ENCODE assay signal across 20 cellular contexts in genomic region chr7:85111761-85112160, GRCh38.
DNase-seq lines count a peak whose midpoint lies in the region; ATAC-seq, FAIRE-seq and TF ChIP-seq lines count a peak whose summit lies in the region.
"Had no signal": no experiment of that assay in that cellular context is flagged by ENCODE, and none has a peak within 500 bp of the region (broad histone marks: within the 10 kb centered on the region; RNA-seq: fewer than 3 reads in every experiment).

No MANE protein-coding gene starts in this region.

- peak; percentile 51 for DNase-seq in EH (ENCODE audit: low read depth)
- peak; percentile 90 for DNase-seq in amniotic epithelial cell (ENCODE audit: low read depth)
- DNase-seq in fibroblast of peridontal ligament (ENCODE audit: extremely low read depth) = peak; percentile 36
- no peak for DNase-seq in nephron progenitor cell
- no peak for DNase-seq in left colon
- DNase-seq in superior temporal gyrus (ENCODE audit: extremely low spot score) = no peak
- no peak for DNase-seq in frontal cortex (ENCODE audit: low spot score in 2 of 2)
- no peak for DNase-seq in amniotic stem cell (lab: John Stamatoyannopoulos, UW)
- DNase-seq: DMS53, MG63, NCI-H1048, NCI-H1417 treated with DMSO at 0.1 percent for 48 hours, NCI-H187, NCI-H510A, SHP77 treated with DMSO at 0.1 percent for 48 hours had no signal

- no peak for FAIRE-seq in frontal cortex (lab: Jason Lieb, UNC)
- FAIRE-seq: D721Med, GM12891 had no signal

- H3K27me3 Mint-ChIP-seq in nephron progenitor cell (ENCODE audit: low read depth, poor library complexity) = no peaks in the 10 kb centered on the region
- H3K27me3 Mint-ChIP-seq: B cell had no signal

- peaks cover 31% of the 10 kb centered on the region for H3K4me1 Mint-ChIP-seq in nephron progenitor cell
- H3K4me1 Mint-ChIP-seq: B cell, CD14-positive monocyte had no signal

- ATAC-seq in left colon = no peak
- ATAC-seq: GM23338 had no signal

- TF ChIP-seq CTCF in nephron progenitor cell (IDR thresholded peaks at IDR 0.05) = no peak

- no peak overlapping the region for H3K4me3 Mint-ChIP-seq in nephron progenitor cell
- H3K4me3 Mint-ChIP-seq: B cell, CD14-positive monocyte, GM23338 had no signal

- peaks cover 8% of the 10 kb centered on the region for H3K9me3 Mint-ChIP-seq in nephron progenitor cell
- H3K9me3 Mint-ChIP-seq: GM23338 had no signal

- peaks cover 39% of the 10 kb centered on the region for H3K36me3 Mint-ChIP-seq in nephron progenitor cell (ENCODE audit: low read depth)
- H3K36me3 Mint-ChIP-seq: CD14-positive monocyte had no signal

- intact Hi-C loops in left colon (cut with DNase I, micrococcal nuclease) = no loop called here

- peak overlapping the region; percentile 34 for H3K27ac Mint-ChIP-seq in nephron progenitor cell
- H3K27ac Mint-ChIP-seq: B cell, CD14-positive monocyte, GM23338 had no signal

Comparison
In these comparisons a context has a peak if more than half of its experiments do, and no peak if none do; other contexts are left out.
1. DNase-seq: peak in EH (single experiment), amniotic epithelial cell (single experiment) and fibroblast of peridontal ligament (single experiment); none in nephron progenitor cell (single experiment), left colon (0 of 2), superior temporal gyrus (single experiment), frontal cortex (0 of 2) and amniotic stem cell (single experiment).